In the genomic region with DNA sequence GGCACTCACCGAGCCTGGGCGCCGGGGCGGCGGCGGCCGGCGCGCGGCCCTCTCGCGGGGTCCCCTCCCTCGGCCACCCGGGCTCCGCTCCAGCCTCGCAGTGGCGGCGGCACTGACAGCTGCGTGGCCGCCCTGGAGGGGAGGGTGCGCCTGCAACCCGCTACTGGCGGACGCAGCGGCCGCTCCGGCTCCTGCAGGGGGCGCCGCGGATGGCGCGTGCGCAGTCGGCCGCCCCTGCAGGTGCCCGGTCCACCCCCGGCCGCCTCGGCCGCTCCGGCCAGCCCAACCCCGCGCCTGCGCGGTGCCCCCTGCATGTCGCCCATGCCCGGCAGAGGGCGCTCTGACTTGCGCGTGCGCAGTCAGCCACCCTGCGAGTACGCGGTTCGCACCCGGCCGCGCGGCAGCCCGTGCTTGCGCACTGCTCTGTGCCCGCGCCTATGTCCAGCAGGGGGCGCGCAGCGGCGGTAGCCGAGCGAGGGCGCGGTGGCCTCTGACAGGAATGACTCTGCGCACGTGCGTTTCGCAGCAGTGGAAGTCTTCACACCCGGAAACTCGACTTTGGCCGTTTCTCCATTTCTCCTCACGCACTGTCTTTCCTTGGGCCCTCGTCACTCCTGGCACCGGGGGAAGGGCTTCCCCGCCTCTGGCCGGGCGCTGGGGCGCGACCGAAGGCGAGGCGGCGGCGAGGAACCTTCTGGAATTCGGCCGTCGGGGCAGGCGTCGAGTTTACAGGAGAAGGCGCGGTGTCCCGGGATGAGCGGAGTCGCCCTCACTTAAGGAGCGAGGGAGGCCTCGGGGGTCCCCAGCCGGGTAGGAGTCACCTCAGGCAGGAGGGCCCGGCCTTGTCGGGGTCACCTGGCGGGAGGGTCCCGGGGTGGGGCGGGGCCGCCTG, we compare ENCODE assay signal across 1 cellular context.
A peak's percentile ranks its signal among the peaks of the same experiment; 100 is the strongest.
TF ChIP-seq lines count a peak whose summit lies in the region.

A gene (minus strand): TSS at position 165 of the 892 bp plus-strand sequence. CDS start 14,262 bp downstream, outside the sequence.

TF ChIP-seq in WTC11, 78 proteins besides CTCF, POLR2A, EP300 and RAD21 (continued from another document and continues in another):
- TF ChIP-seq, protein P1, sequence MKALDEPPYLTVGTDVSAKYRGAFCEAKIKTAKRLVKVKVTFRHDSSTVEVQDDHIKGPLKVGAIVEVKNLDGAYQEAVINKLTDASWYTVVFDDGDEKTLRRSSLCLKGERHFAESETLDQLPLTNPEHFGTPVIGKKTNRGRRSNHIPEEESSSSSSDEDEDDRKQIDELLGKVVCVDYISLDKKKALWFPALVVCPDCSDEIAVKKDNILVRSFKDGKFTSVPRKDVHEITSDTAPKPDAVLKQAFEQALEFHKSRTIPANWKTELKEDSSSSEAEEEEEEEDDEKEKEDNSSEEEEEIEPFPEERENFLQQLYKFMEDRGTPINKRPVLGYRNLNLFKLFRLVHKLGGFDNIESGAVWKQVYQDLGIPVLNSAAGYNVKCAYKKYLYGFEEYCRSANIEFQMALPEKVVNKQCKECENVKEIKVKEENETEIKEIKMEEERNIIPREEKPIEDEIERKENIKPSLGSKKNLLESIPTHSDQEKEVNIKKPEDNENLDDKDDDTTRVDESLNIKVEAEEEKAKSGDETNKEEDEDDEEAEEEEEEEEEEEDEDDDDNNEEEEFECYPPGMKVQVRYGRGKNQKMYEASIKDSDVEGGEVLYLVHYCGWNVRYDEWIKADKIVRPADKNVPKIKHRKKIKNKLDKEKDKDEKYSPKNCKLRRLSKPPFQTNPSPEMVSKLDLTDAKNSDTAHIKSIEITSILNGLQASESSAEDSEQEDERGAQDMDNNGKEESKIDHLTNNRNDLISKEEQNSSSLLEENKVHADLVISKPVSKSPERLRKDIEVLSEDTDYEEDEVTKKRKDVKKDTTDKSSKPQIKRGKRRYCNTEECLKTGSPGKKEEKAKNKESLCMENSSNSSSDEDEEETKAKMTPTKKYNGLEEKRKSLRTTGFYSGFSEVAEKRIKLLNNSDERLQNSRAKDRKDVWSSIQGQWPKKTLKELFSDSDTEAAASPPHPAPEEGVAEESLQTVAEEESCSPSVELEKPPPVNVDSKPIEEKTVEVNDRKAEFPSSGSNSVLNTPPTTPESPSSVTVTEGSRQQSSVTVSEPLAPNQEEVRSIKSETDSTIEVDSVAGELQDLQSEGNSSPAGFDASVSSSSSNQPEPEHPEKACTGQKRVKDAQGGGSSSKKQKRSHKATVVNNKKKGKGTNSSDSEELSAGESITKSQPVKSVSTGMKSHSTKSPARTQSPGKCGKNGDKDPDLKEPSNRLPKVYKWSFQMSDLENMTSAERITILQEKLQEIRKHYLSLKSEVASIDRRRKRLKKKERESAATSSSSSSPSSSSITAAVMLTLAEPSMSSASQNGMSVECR (CRISPR knock-in tag; IDR thresholded peaks at IDR 0.05; ENCODE audit: borderline replicate concordance): peak; percentile 100
- TF ChIP-seq, protein P2, sequence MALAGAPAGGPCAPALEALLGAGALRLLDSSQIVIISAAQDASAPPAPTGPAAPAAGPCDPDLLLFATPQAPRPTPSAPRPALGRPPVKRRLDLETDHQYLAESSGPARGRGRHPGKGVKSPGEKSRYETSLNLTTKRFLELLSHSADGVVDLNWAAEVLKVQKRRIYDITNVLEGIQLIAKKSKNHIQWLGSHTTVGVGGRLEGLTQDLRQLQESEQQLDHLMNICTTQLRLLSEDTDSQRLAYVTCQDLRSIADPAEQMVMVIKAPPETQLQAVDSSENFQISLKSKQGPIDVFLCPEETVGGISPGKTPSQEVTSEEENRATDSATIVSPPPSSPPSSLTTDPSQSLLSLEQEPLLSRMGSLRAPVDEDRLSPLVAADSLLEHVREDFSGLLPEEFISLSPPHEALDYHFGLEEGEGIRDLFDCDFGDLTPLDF (CRISPR knock-in tag; IDR thresholded peaks at IDR 0.05): peak; percentile 99
- no peak for TF ChIP-seq NFATC4 (CRISPR knock-in tag; IDR thresholded peaks at IDR 0.05)
- TF ChIP-seq GABPB1 (CRISPR knock-in tag; IDR thresholded peaks at IDR 0.05): peak; percentile 90
- TF ChIP-seq ZNF416 (CRISPR knock-in tag; IDR thresholded peaks at IDR 0.05): peak; percentile 48; the same call in 1 of the 2 replicates
- TF ChIP-seq FOXK1 (CRISPR knock-in tag; IDR thresholded peaks at IDR 0.05): peak; percentile 99
- TF ChIP-seq, protein P3, sequence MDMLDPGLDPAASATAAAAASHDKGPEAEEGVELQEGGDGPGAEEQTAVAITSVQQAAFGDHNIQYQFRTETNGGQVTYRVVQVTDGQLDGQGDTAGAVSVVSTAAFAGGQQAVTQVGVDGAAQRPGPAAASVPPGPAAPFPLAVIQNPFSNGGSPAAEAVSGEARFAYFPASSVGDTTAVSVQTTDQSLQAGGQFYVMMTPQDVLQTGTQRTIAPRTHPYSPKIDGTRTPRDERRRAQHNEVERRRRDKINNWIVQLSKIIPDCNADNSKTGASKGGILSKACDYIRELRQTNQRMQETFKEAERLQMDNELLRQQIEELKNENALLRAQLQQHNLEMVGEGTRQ (CRISPR knock-in tag; IDR thresholded peaks at IDR 0.05): peak; percentile 71
- peak; percentile 99 for TF ChIP-seq RELA (CRISPR knock-in tag; IDR thresholded peaks at IDR 0.05; ENCODE audit: borderline replicate concordance)
- TF ChIP-seq, protein P4, sequence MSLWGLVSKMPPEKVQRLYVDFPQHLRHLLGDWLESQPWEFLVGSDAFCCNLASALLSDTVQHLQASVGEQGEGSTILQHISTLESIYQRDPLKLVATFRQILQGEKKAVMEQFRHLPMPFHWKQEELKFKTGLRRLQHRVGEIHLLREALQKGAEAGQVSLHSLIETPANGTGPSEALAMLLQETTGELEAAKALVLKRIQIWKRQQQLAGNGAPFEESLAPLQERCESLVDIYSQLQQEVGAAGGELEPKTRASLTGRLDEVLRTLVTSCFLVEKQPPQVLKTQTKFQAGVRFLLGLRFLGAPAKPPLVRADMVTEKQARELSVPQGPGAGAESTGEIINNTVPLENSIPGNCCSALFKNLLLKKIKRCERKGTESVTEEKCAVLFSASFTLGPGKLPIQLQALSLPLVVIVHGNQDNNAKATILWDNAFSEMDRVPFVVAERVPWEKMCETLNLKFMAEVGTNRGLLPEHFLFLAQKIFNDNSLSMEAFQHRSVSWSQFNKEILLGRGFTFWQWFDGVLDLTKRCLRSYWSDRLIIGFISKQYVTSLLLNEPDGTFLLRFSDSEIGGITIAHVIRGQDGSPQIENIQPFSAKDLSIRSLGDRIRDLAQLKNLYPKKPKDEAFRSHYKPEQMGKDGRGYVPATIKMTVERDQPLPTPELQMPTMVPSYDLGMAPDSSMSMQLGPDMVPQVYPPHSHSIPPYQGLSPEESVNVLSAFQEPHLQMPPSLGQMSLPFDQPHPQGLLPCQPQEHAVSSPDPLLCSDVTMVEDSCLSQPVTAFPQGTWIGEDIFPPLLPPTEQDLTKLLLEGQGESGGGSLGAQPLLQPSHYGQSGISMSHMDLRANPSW (CRISPR knock-in tag; conservative IDR thresholded peaks at IDR 0.05; ENCODE audit: low read depth): no peak
- no peak; the same call in 1 of the 2 replicates for TF ChIP-seq FOXJ3 (CRISPR knock-in tag; IDR thresholded peaks at IDR 0.05; ENCODE audit: borderline replicate concordance)
- peak; percentile 100 for TF ChIP-seq FOXP1 (CRISPR knock-in tag; IDR thresholded peaks at IDR 0.05; ENCODE audit: borderline replicate concordance)
- TF ChIP-seq GRHL2 (CRISPR knock-in tag; IDR thresholded peaks at IDR 0.05; ENCODE audit: insufficient replicate concordance, severe bottlenecking): no peak
- TF ChIP-seq, protein P5, sequence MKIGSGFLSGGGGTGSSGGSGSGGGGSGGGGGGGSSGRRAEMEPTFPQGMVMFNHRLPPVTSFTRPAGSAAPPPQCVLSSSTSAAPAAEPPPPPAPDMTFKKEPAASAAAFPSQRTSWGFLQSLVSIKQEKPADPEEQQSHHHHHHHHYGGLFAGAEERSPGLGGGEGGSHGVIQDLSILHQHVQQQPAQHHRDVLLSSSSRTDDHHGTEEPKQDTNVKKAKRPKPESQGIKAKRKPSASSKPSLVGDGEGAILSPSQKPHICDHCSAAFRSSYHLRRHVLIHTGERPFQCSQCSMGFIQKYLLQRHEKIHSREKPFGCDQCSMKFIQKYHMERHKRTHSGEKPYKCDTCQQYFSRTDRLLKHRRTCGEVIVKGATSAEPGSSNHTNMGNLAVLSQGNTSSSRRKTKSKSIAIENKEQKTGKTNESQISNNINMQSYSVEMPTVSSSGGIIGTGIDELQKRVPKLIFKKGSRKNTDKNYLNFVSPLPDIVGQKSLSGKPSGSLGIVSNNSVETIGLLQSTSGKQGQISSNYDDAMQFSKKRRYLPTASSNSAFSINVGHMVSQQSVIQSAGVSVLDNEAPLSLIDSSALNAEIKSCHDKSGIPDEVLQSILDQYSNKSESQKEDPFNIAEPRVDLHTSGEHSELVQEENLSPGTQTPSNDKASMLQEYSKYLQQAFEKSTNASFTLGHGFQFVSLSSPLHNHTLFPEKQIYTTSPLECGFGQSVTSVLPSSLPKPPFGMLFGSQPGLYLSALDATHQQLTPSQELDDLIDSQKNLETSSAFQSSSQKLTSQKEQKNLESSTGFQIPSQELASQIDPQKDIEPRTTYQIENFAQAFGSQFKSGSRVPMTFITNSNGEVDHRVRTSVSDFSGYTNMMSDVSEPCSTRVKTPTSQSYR (CRISPR knock-in tag; IDR thresholded peaks at IDR 0.05): peak; percentile 99
- TF ChIP-seq, protein P6, sequence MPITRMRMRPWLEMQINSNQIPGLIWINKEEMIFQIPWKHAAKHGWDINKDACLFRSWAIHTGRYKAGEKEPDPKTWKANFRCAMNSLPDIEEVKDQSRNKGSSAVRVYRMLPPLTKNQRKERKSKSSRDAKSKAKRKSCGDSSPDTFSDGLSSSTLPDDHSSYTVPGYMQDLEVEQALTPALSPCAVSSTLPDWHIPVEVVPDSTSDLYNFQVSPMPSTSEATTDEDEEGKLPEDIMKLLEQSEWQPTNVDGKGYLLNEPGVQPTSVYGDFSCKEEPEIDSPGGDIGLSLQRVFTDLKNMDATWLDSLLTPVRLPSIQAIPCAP (CRISPR knock-in tag; IDR thresholded peaks at IDR 0.05): peak; percentile 99
- TF ChIP-seq, protein P7, sequence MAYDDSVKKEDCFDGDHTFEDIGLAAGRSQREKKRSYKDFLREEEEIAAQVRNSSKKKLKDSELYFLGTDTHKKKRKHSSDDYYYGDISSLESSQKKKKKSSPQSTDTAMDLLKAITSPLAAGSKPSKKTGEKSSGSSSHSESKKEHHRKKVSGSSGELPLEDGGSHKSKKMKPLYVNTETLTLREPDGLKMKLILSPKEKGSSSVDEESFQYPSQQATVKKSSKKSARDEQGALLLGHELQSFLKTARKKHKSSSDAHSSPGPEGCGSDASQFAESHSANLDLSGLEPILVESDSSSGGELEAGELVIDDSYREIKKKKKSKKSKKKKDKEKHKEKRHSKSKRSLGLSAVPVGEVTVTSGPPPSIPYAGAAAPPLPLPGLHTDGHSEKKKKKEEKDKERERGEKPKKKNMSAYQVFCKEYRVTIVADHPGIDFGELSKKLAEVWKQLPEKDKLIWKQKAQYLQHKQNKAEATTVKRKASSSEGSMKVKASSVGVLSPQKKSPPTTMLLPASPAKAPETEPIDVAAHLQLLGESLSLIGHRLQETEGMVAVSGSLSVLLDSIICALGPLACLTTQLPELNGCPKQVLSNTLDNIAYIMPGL (CRISPR knock-in tag; IDR thresholded peaks at IDR 0.05): peak; percentile 100
- TF ChIP-seq ZNF671 (CRISPR knock-in tag; IDR thresholded peaks at IDR 0.05): no peak
- peak; percentile 90; the same call in 1 of the 2 replicates for TF ChIP-seq NR1H2 (CRISPR knock-in tag; IDR thresholded peaks at IDR 0.05)
- peak; percentile 99 for TF ChIP-seq CREB1 (CRISPR knock-in tag; IDR thresholded peaks at IDR 0.05)
- TF ChIP-seq CREM (CRISPR knock-in tag; IDR thresholded peaks at IDR 0.05): peak; percentile 96
- peak; percentile 96 for TF ChIP-seq SMAD4 (CRISPR knock-in tag; IDR thresholded peaks at IDR 0.05)
- TF ChIP-seq ZNF263 (CRISPR knock-in tag; IDR thresholded peaks at IDR 0.05; ENCODE audit: low read depth): peak; percentile 85; the same call in 1 of the 2 replicates
- TF ChIP-seq, protein P8, sequence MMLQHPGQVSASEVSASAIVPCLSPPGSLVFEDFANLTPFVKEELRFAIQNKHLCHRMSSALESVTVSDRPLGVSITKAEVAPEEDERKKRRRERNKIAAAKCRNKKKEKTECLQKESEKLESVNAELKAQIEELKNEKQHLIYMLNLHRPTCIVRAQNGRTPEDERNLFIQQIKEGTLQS (CRISPR knock-in tag; conservative IDR thresholded peaks at IDR 0.05): peak; percentile 93
- TF ChIP-seq ZNF121 (CRISPR knock-in tag; IDR thresholded peaks at IDR 0.05): peak; percentile 79
- TF ChIP-seq, protein P9, sequence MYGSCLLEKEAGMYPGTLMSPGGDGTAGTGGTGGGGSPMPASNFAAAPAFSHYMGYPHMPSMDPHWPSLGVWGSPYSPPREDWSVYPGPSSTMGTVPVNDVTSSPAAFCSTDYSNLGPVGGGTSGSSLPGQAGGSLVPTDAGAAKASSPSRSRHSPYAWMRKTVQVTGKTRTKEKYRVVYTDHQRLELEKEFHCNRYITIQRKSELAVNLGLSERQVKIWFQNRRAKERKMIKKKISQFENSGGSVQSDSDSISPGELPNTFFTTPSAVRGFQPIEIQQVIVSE (CRISPR knock-in tag; IDR thresholded peaks at IDR 0.05; ENCODE audit: borderline replicate concordance): no peak
- TF ChIP-seq ZNF396 (CRISPR knock-in tag; IDR thresholded peaks at IDR 0.05; ENCODE audit: borderline replicate concordance): no peak
- TF ChIP-seq PRRX2 (CRISPR knock-in tag; IDR thresholded peaks at IDR 0.05): peak; percentile 59; the same call in 1 of the 2 replicates
- no peak for TF ChIP-seq ZNF423 (CRISPR knock-in tag; IDR thresholded peaks at IDR 0.05)
- TF ChIP-seq KAT7 (CRISPR knock-in tag; IDR thresholded peaks at IDR 0.05; ENCODE audit: borderline replicate concordance): peak; percentile 99
- no peak for TF ChIP-seq MXD4 (CRISPR knock-in tag; IDR thresholded peaks at IDR 0.05; ENCODE audit: borderline replicate concordance)
- peak; percentile 100 for TF ChIP-seq ETV6 (CRISPR knock-in tag; IDR thresholded peaks at IDR 0.05)
- TF ChIP-seq, protein P10, sequence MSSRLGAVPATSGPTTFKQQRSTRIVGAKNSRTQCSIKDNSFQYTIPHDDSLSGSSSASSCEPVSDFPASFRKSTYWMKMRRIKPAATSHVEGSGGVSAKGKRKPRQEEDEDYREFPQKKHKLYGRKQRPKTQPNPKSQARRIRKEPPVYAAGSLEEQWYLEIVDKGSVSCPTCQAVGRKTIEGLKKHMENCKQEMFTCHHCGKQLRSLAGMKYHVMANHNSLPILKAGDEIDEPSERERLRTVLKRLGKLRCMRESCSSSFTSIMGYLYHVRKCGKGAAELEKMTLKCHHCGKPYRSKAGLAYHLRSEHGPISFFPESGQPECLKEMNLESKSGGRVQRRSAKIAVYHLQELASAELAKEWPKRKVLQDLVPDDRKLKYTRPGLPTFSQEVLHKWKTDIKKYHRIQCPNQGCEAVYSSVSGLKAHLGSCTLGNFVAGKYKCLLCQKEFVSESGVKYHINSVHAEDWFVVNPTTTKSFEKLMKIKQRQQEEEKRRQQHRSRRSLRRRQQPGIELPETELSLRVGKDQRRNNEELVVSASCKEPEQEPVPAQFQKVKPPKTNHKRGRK (CRISPR knock-in tag; IDR thresholded peaks at IDR 0.05; ENCODE audit: borderline replicate concordance): peak; percentile 82; the same call in 1 of the 2 replicates
- TF ChIP-seq, protein P11, sequence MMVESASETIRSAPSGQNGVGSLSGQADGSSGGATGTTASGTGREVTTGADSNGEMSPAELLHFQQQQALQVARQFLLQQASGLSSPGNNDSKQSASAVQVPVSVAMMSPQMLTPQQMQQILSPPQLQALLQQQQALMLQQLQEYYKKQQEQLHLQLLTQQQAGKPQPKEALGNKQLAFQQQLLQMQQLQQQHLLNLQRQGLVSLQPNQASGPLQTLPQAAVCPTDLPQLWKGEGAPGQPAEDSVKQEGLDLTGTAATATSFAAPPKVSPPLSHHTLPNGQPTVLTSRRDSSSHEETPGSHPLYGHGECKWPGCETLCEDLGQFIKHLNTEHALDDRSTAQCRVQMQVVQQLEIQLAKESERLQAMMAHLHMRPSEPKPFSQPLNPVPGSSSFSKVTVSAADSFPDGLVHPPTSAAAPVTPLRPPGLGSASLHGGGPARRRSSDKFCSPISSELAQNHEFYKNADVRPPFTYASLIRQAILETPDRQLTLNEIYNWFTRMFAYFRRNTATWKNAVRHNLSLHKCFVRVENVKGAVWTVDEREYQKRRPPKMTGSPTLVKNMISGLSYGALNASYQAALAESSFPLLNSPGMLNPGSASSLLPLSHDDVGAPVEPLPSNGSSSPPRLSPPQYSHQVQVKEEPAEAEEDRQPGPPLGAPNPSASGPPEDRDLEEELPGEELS (CRISPR knock-in tag; IDR thresholded peaks at IDR 0.05): peak; percentile 99
